19 cellular contexts compared by ENCODE assay signal in genomic region chr2:54465143-54465542, GRCh38.
"Had no signal": no experiment of that assay in that cellular context is flagged by ENCODE, and none has a peak within 500 bp of the region (broad histone marks: within the 10 kb centered on the region; RNA-seq: fewer than 3 reads in every experiment).

No MANE protein-coding gene starts in this region.

- H3K4me3 ChIP-seq: neural progenitor cell, ovary had no signal

- DNase-seq: activated CD4-positive, alpha-beta T cell treated with anti-CD3 and anti-CD28 coated beads for 48 hours; activated CD8-positive, alpha-beta memory T cell treated with anti-CD3 and anti-CD28 coated beads, Interleukin-2, amount 50 U/mL, for 48 hours; activated CD8-positive, alpha-beta T cell treated with anti-CD3 and anti-CD28 coated beads, Interleukin-2, amount 10 ng/mL, durations not matched to agents 7 days and 5 days; activated naive CD4-positive, alpha-beta T cell treated with Interleukin-2 at 50 U/mL for 16 hours; activated naive CD8-positive, alpha-beta T cell treated with anti-CD3 and anti-CD28 coated beads, Interleukin-2, amount 50 U/mL, for 24 hours; caudate nucleus; cortex of kidney; effector CD8-positive, alpha-beta T cell; glutamatergic neuron; ovary; right cardiac atrium; SHP77 treated with DMSO at 0.1 percent for 48 hours; stimulated activated CD4-positive, alpha-beta T cell treated with anti-CD3 and anti-CD28 coated beads, Interleukin-12 subunit alpha, Interleukin-12 subunit beta, amount 100 ng/mL, for 4 hours; stimulated activated CD4-positive, alpha-beta T cell treated with anti-CD3 and anti-CD28 coated beads, Interleukin-2, amount 100 ng/mL, for 48 hours; trophoblast cell had no signal

- H3K36me3 ChIP-seq: neural progenitor cell, ovary had no signal

- H3K27ac ChIP-seq: epithelial cell of prostate, neural progenitor cell, ovary had no signal

- H3K9me3 ChIP-seq: ovary had no signal

- H3K27me3 ChIP-seq: neural progenitor cell, ovary had no signal

- ATAC-seq: activated CD8-positive, alpha-beta T cell treated with anti-CD3 and anti-CD28 coated beads, Interleukin-2, amount 10 ng/mL, durations not matched to agents 7 days and 5 days; activated naive CD8-positive, alpha-beta T cell treated with anti-CD3 and anti-CD28 coated beads, Interleukin-2, amount 50 U/mL, for 24 hours; left lobe of liver; WTC11 had no signal
